Comparison of ENCODE assay signal across 1 cellular context in the genomic region with DNA sequence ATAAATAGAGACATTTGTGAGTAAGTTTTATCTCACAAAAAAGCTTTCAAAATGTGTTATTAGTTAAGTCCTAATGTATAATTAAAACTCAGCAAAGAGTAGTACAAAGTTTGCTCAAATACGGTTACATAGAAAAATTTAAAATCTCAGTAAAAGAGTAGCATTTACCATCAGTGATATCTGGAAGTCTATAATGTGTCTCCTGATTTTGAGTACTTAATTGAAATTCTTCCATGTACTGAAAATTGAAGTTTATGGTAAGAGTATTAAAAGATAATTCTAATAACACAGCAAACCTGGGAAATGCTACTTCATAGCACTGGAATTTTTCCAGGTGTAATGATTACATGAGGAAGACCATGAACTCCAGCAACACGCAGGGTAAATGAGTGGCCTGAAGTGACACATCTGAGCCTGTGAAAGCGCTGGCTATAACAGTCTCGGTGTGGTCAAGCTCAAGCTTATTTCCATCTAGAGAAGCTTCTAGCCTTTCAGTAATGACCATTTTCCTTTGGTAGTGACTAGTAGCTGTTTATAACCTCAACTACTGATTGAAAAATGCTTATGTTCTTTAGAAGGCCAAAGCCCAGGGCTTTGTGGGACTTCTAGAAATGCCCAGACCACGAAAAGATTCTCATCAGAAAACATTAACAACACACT.
TF ChIP-seq lines count a peak whose summit lies in the region.

No MANE protein-coding gene starts in this region.

TF ChIP-seq in HepG2, 621 proteins besides CTCF, POLR2A, EP300 and RAD21 (continued from another document and continues in another):
- TF ChIP-seq ARNT (IDR thresholded peaks at IDR 0.05), result no peak
- no peak for TF ChIP-seq GPN1 (CRISPR knock-in tag; IDR thresholded peaks at IDR 0.05; ENCODE audit: borderline replicate concordance)
- TF ChIP-seq EEA1 (CRISPR knock-in tag; IDR thresholded peaks at IDR 0.05; ENCODE audit: borderline replicate concordance), result no peak
- TF ChIP-seq ZNF709 (CRISPR knock-in tag; IDR thresholded peaks at IDR 0.05), result no peak
- no peak for TF ChIP-seq LCORL (IDR thresholded peaks at IDR 0.05)
- 0 out of 2 replicates have a peak, but pooled peaks have one; percentile 42 for TF ChIP-seq LCORL (CRISPR knock-in tag; IDR thresholded peaks at IDR 0.05)
- TF ChIP-seq JUN (CRISPR knock-in tag; IDR thresholded peaks at IDR 0.05), result peak; percentile 40; the same call in 1 of the 2 replicates
- no peak for TF ChIP-seq MZF1 (CRISPR knock-in tag; IDR thresholded peaks at IDR 0.05; ENCODE audit: borderline replicate concordance)
- peak; percentile 70; the same call in 1 of the 2 replicates for TF ChIP-seq ZNF510 (CRISPR knock-in tag; IDR thresholded peaks at IDR 0.05; ENCODE audit: low read depth)
- TF ChIP-seq ERF (CRISPR knock-in tag; IDR thresholded peaks at IDR 0.05), result peak; percentile 66; the same call in 1 of the 2 replicates
- TF ChIP-seq, protein P1, sequence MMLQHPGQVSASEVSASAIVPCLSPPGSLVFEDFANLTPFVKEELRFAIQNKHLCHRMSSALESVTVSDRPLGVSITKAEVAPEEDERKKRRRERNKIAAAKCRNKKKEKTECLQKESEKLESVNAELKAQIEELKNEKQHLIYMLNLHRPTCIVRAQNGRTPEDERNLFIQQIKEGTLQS (CRISPR knock-in tag; IDR thresholded peaks at IDR 0.05), result no peak
- no peak for TF ChIP-seq ONECUT2 (CRISPR knock-in tag; IDR thresholded peaks at IDR 0.05)
- TF ChIP-seq ZNF770 (CRISPR knock-in tag; IDR thresholded peaks at IDR 0.05), result no peak
- no peak for TF ChIP-seq TEAD2 (CRISPR knock-in tag; IDR thresholded peaks at IDR 0.05)
- TF ChIP-seq, protein P2, sequence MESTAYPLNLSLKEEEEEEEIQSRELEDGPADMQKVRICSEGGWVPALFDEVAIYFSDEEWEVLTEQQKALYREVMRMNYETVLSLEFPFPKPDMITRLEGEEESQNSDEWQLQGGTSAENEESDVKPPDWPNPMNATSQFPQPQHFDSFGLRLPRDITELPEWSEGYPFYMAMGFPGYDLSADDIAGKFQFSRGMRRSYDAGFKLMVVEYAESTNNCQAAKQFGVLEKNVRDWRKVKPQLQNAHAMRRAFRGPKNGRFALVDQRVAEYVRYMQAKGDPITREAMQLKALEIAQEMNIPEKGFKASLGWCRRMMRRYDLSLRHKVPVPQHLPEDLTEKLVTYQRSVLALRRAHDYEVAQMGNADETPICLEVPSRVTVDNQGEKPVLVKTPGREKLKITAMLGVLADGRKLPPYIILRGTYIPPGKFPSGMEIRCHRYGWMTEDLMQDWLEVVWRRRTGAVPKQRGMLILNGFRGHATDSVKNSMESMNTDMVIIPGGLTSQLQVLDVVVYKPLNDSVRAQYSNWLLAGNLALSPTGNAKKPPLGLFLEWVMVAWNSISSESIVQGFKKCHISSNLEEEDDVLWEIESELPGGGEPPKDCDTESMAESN (CRISPR knock-in tag; conservative IDR thresholded peaks at IDR 0.05), result no peak
- no peak for TF ChIP-seq RELA (CRISPR knock-in tag; IDR thresholded peaks at IDR 0.05)
- TF ChIP-seq ATF4 (CRISPR knock-in tag; IDR thresholded peaks at IDR 0.05), result no peak
- TF ChIP-seq, protein P3, sequence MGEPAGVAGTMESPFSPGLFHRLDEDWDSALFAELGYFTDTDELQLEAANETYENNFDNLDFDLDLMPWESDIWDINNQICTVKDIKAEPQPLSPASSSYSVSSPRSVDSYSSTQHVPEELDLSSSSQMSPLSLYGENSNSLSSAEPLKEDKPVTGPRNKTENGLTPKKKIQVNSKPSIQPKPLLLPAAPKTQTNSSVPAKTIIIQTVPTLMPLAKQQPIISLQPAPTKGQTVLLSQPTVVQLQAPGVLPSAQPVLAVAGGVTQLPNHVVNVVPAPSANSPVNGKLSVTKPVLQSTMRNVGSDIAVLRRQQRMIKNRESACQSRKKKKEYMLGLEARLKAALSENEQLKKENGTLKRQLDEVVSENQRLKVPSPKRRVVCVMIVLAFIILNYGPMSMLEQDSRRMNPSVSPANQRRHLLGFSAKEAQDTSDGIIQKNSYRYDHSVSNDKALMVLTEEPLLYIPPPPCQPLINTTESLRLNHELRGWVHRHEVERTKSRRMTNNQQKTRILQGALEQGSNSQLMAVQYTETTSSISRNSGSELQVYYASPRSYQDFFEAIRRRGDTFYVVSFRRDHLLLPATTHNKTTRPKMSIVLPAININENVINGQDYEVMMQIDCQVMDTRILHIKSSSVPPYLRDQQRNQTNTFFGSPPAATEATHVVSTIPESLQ (CRISPR knock-in tag; conservative IDR thresholded peaks at IDR 0.05), result no peak
- no peak for TF ChIP-seq ZFP37 (CRISPR knock-in tag; IDR thresholded peaks at IDR 0.05; ENCODE audit: borderline replicate concordance)
- peak; percentile 72 for TF ChIP-seq SALL1 (CRISPR knock-in tag; IDR thresholded peaks at IDR 0.05)
- no peak for TF ChIP-seq ZNF275 (CRISPR knock-in tag; IDR thresholded peaks at IDR 0.05; ENCODE audit: borderline replicate concordance)
- TF ChIP-seq, protein P4, sequence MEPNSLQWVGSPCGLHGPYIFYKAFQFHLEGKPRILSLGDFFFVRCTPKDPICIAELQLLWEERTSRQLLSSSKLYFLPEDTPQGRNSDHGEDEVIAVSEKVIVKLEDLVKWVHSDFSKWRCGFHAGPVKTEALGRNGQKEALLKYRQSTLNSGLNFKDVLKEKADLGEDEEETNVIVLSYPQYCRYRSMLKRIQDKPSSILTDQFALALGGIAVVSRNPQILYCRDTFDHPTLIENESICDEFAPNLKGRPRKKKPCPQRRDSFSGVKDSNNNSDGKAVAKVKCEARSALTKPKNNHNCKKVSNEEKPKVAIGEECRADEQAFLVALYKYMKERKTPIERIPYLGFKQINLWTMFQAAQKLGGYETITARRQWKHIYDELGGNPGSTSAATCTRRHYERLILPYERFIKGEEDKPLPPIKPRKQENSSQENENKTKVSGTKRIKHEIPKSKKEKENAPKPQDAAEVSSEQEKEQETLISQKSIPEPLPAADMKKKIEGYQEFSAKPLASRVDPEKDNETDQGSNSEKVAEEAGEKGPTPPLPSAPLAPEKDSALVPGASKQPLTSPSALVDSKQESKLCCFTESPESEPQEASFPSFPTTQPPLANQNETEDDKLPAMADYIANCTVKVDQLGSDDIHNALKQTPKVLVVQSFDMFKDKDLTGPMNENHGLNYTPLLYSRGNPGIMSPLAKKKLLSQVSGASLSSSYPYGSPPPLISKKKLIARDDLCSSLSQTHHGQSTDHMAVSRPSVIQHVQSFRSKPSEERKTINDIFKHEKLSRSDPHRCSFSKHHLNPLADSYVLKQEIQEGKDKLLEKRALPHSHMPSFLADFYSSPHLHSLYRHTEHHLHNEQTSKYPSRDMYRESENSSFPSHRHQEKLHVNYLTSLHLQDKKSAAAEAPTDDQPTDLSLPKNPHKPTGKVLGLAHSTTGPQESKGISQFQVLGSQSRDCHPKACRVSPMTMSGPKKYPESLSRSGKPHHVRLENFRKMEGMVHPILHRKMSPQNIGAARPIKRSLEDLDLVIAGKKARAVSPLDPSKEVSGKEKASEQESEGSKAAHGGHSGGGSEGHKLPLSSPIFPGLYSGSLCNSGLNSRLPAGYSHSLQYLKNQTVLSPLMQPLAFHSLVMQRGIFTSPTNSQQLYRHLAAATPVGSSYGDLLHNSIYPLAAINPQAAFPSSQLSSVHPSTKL (CRISPR knock-in tag; IDR thresholded peaks at IDR 0.05), result peak; percentile 76
- peak; percentile 72; the same call in 1 of the 2 replicates for TF ChIP-seq ZNF543 (CRISPR knock-in tag; IDR thresholded peaks at IDR 0.05)
- peak; percentile 69; the same call in 1 of the 2 replicates for TF ChIP-seq BCL6 (CRISPR knock-in tag; IDR thresholded peaks at IDR 0.05)
- TF ChIP-seq, protein P5, sequence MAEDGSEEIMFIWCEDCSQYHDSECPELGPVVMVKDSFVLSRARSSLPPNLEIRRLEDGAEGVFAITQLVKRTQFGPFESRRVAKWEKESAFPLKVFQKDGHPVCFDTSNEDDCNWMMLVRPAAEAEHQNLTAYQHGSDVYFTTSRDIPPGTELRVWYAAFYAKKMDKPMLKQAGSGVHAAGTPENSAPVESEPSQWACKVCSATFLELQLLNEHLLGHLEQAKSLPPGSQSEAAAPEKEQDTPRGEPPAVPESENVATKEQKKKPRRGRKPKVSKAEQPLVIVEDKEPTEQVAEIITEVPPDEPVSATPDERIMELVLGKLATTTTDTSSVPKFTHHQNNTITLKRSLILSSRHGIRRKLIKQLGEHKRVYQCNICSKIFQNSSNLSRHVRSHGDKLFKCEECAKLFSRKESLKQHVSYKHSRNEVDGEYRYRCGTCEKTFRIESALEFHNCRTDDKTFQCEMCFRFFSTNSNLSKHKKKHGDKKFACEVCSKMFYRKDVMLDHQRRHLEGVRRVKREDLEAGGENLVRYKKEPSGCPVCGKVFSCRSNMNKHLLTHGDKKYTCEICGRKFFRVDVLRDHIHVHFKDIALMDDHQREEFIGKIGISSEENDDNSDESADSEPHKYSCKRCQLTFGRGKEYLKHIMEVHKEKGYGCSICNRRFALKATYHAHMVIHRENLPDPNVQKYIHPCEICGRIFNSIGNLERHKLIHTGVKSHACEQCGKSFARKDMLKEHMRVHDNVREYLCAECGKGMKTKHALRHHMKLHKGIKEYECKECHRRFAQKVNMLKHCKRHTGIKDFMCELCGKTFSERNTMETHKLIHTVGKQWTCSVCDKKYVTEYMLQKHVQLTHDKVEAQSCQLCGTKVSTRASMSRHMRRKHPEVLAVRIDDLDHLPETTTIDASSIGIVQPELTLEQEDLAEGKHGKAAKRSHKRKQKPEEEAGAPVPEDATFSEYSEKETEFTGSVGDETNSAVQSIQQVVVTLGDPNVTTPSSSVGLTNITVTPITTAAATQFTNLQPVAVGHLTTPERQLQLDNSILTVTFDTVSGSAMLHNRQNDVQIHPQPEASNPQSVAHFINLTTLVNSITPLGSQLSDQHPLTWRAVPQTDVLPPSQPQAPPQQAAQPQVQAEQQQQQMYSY (CRISPR knock-in tag; IDR thresholded peaks at IDR 0.05), result no peak
- TF ChIP-seq ZKSCAN8 (CRISPR knock-in tag; IDR thresholded peaks at IDR 0.05; ENCODE audit: borderline replicate concordance), result 0 out of 2 replicates have a peak, but pooled peaks have one; percentile 57
- no peak for TF ChIP-seq MATR3 (CRISPR knock-in tag; IDR thresholded peaks at IDR 0.05)
- TF ChIP-seq ZNF263 (CRISPR knock-in tag; IDR thresholded peaks at IDR 0.05), result no peak
- peak; percentile 81; the same call in 1 of the 2 replicates for TF ChIP-seq NCOR1 (IDR thresholded peaks at IDR 0.05; ENCODE audit: borderline replicate concordance, low read length)
- TF ChIP-seq MEIS2 (CRISPR knock-in tag; IDR thresholded peaks at IDR 0.05), result peak; percentile 53; the same call in 1 of the 2 replicates
- no peak for TF ChIP-seq NFYC (CRISPR knock-in tag; IDR thresholded peaks at IDR 0.05)
- peak; percentile 52; the same call in 1 of the 2 replicates for TF ChIP-seq KDM3A (CRISPR knock-in tag; IDR thresholded peaks at IDR 0.05; ENCODE audit: low read depth)
- TF ChIP-seq MIXL1 (CRISPR knock-in tag; IDR thresholded peaks at IDR 0.05), result peak; percentile 78
- TF ChIP-seq ARNT2 (CRISPR knock-in tag; IDR thresholded peaks at IDR 0.05; ENCODE audit: low read depth), result no peak
- TF ChIP-seq TCF12 (IDR thresholded peaks at IDR 0.05), result no peak
- TF ChIP-seq TCF12 (CRISPR knock-in tag; IDR thresholded peaks at IDR 0.05), result 0 out of 2 replicates have a peak, but pooled peaks have one; percentile 33
- no peak for TF ChIP-seq ZNF598 (CRISPR knock-in tag; IDR thresholded peaks at IDR 0.05; ENCODE audit: borderline replicate concordance)
- TF ChIP-seq KMT2A (CRISPR knock-in tag; IDR thresholded peaks at IDR 0.05), result peak; percentile 45; the same call in 1 of the 2 replicates
- peak; percentile 23; the same call in 1 of the 2 replicates for TF ChIP-seq ZNF556 (CRISPR knock-in tag; IDR thresholded peaks at IDR 0.05; ENCODE audit: borderline replicate concordance)
- TF ChIP-seq ZNF572 (CRISPR knock-in tag; IDR thresholded peaks at IDR 0.05), result no peak
- peak; percentile 52; the same call in 1 of the 2 replicates for TF ChIP-seq PHF21A (CRISPR knock-in tag; IDR thresholded peaks at IDR 0.05)
- no peak for TF ChIP-seq SOX6 (IDR thresholded peaks at IDR 0.05)
- peak; percentile 26; the same call in 1 of the 2 replicates for TF ChIP-seq SOX6 (CRISPR knock-in tag; IDR thresholded peaks at IDR 0.05)
- TF ChIP-seq MAF1 (CRISPR knock-in tag; IDR thresholded peaks at IDR 0.05; ENCODE audit: borderline replicate concordance), result no peak
- TF ChIP-seq, protein P6, sequence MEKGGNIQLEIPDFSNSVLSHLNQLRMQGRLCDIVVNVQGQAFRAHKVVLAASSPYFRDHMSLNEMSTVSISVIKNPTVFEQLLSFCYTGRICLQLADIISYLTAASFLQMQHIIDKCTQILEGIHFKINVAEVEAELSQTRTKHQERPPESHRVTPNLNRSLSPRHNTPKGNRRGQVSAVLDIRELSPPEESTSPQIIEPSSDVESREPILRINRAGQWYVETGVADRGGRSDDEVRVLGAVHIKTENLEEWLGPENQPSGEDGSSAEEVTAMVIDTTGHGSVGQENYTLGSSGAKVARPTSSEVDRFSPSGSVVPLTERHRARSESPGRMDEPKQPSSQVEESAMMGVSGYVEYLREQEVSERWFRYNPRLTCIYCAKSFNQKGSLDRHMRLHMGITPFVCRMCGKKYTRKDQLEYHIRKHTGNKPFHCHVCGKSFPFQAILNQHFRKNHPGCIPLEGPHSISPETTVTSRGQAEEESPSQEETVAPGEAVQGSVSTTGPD (CRISPR knock-in tag; IDR thresholded peaks at IDR 0.05), result no peak
